8 cellular contexts compared by ENCODE assay signal in the genomic region with DNA sequence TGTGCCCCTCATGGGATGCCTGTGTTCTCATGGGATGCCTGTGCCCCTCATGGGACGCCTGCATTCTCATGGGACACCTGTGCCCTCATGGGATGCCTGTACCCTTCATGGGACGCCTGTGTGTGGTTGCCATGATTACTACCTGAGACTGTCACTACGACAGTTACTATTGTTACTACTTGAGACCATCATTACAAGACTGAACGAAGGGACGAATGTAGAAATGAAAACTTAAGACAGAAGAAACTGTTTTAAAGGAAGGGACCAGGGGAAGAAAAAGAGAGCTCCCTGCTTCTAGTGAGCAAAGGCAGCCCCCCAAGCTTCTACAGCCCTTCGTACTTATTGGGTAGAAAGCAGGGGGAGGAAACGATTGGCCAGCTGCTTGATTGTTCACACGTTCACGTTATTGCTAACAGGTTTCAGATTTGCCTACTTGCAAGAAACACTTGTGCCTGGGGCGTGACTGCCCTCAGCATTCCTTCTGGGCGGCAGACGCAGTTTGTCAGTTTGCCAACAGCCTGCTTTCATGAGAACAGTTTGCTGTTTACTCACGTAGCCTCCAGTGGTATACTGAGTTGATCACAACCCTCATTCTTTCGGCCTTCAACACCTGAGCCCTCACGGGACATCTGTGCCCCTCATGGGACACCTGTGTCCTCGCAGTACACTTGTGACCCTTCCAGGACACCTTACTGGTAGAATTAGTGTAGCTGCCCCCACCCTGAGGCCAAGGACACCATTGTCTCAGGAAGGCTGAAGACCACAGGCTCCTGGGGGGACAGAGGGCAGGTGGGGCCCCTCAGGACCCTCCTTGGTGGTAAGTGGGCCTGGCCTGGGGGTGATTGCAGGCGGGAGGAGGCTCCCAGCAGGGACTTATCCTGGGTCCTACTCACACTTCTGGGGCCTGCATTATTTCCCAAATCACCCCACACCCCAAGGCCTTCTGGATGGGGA. TPM values are rescaled to one million over a fixed set of nuclear protein-coding genes. Genes with fewer than 3 reads are reported as not detected.
DNase-seq lines count a peak whose midpoint lies in the region; ATAC-seq lines count a peak whose summit lies in the region.

No MANE protein-coding gene starts in this region.

- peak; percentile 69 for DNase-seq in Caki2 (ENCODE audit: low read depth)
- peak; percentile 79 for DNase-seq in LoVo (ENCODE audit: low spot score)
- peak; percentile 56 for DNase-seq in amniotic stem cell (lab: John Stamatoyannopoulos, UW)
- DNase-seq in myocyte (ENCODE audit: low read depth): peak; percentile 95
- no peak for DNase-seq in hepatic stellate cell (ENCODE audit: low spot score)
- DNase-seq in effector CD8-positive, alpha-beta T cell (lab: John Stamatoyannopoulos, UW): no peak
- DNase-seq in SKM-1 treated with dmso at 0.1 percent for 144 hours (lab: John Stamatoyannopoulos, UW; ENCODE audit: unreplicated experiment): no peak

- in situ Hi-C loops in Caki2 (cut with HindIII; ENCODE audit: low pct_unique_long_range_greater_than_20kb, low sequenced_read_pairs): no loop called here

- ATAC-seq in HG02642 (IDR thresholded peaks at IDR 0.05; ENCODE audit: poor library complexity, unreplicated experiment): no peak

RNA-seq across cellular contexts. Expression of a gene that starts 2.5 kb away (rescaled TPM):
- total RNA-seq in Caki2 (2014; rRNA removed; shearing (Covaris generic); ENCODE audit: low replicate concordance): 0.58 TPM in 1 of 2 replicates, not detected in the other
- 0.29 TPM in 1 of 2 replicates, not detected in the other for total RNA-seq in myocyte
- polyA plus RNA-seq in myocyte (2012): 0.06 TPM

RNA-seq across cellular contexts. Expression of a gene that starts 9.7 kb away (rescaled TPM):
- 45.6 and 108 TPM in 2 replicates for total RNA-seq in Caki2 (2014; rRNA removed; shearing (Covaris generic); ENCODE audit: low replicate concordance)
- 58.1 and 61.5 TPM in 2 replicates for total RNA-seq in myocyte
- 68.8 TPM for polyA plus RNA-seq in myocyte (2012)

RNA-seq across cellular contexts. Expression of a gene that starts 40.2 kb away (rescaled TPM):
- total RNA-seq in Caki2 (2014; rRNA removed; shearing (Covaris generic); ENCODE audit: low replicate concordance): not detected in 2 replicates
- 0.05 and 0.47 TPM in 2 replicates for total RNA-seq in myocyte
- not detected for polyA plus RNA-seq in myocyte (2012)

RNA-seq across cellular contexts. Expression of a gene that starts 48.4 kb away (rescaled TPM):
- 0.47 TPM in 1 of 2 replicates, not detected in the other for total RNA-seq in Caki2 (2014; rRNA removed; shearing (Covaris generic); ENCODE audit: low replicate concordance)
- total RNA-seq in myocyte: not detected in 2 replicates
- polyA plus RNA-seq in myocyte (2012): not detected

Comparison
In these comparisons a context has a peak if more than half of its experiments do, and no peak if none do; other contexts are left out.
1. DNase-seq: peak in Caki2 (single experiment), LoVo (single experiment), amniotic stem cell (single experiment) and myocyte (single experiment); none in hepatic stellate cell (single experiment), effector CD8-positive, alpha-beta T cell (single experiment) and SKM-1 treated with dmso at 0.1 percent for 144 hours (single experiment).